Comparison of ENCODE assay signal across 13 cellular contexts in genomic region chr5:73370620-73371583, GRCh38.
DNase-seq lines count a peak whose midpoint lies in the region; ATAC-seq and TF ChIP-seq lines count a peak whose summit lies in the region.
"Had no signal": no experiment of that assay in that cellular context is flagged by ENCODE, and none has a peak within 500 bp of the region (broad histone marks: within the 10 kb centered on the region; RNA-seq: fewer than 3 reads in every experiment).

No MANE protein-coding gene starts in this region.

- DNase-seq in AG08395 (ENCODE audit: low spot score) = peak; percentile 64
- peak; percentile 86 for DNase-seq in astrocyte of the hippocampus (ENCODE audit: low read depth, low spot score)
- DNase-seq in islet precursor cell = peak; percentile 96
- DNase-seq in activated CD4-positive, alpha-beta T cell treated with anti-CD3 and anti-CD28 coated beads, Interleukin-2, amount 10 ng/mL, durations not matched to agents 7 days and 5 days = no peak
- DNase-seq in activated CD4-positive, alpha-beta memory T cell treated with anti-CD3 and anti-CD28 coated beads, Interleukin-2, amount 10 ng/mL, durations not matched to agents 7 days and 5 days = no peak
- no peak for DNase-seq in erythroblast (lab: John Stamatoyannopoulos, UW)
- DNase-seq: activated T-cell treated with anti-CD3 and anti-CD28 coated beads, Interleukin-2, amount 50 U/mL, for 24 hours; cortex of kidney; left cardiac atrium; stimulated activated naive CD8-positive, alpha-beta T cell treated with anti-CD3 and anti-CD28 coated beads, Interleukin-15, amount 100 ng/mL, for 72 hours; T-helper 1 cell had no signal

- H3K9ac ChIP-seq in HUES6 (ENCODE audit: low read length) = peak overlapping the region; percentile 33

- no peaks in the 10 kb centered on the region for H3K36me3 ChIP-seq in HUES6 (ENCODE audit: control insufficient read depth, insufficient read depth, low read length)

- H3K27me3 Mint-ChIP-seq in activated CD4-positive, alpha-beta T cell treated with anti-CD3 and anti-CD28 coated beads, Interleukin-2, amount 10 ng/mL, durations not matched to agents 7 days and 5 days = peaks cover 50% of the 10 kb centered on the region
- peaks cover 27% of the 10 kb centered on the region for H3K27me3 Mint-ChIP-seq in activated CD4-positive, alpha-beta memory T cell treated with anti-CD3 and anti-CD28 coated beads, Interleukin-2, amount 10 ng/mL, durations not matched to agents 7 days and 5 days

- no peak for TF ChIP-seq POLR2A in erythroblast (IDR thresholded peaks at IDR 0.05; ENCODE audit: low read length)

- H3K9me3 Mint-ChIP-seq in activated CD4-positive, alpha-beta T cell treated with anti-CD3 and anti-CD28 coated beads, Interleukin-2, amount 10 ng/mL, durations not matched to agents 7 days and 5 days = no peaks in the 10 kb centered on the region
- H3K9me3 Mint-ChIP-seq in activated CD4-positive, alpha-beta memory T cell treated with anti-CD3 and anti-CD28 coated beads, Interleukin-2, amount 10 ng/mL, durations not matched to agents 7 days and 5 days = no peaks in the 10 kb centered on the region
- H3K9me3 Mint-ChIP-seq: activated T-cell treated with anti-CD3 and anti-CD28 coated beads, Interleukin-2, amount 50 U/mL, for 24 hours; stimulated activated naive CD8-positive, alpha-beta T cell treated with anti-CD3 and anti-CD28 coated beads, Interleukin-15, amount 100 ng/mL, for 72 hours had no signal

- no peaks in the 10 kb centered on the region for H3K27me3 ChIP-seq in HUES6 (ENCODE audit: control insufficient read depth, insufficient read depth, low read length)

- ATAC-seq in GM19035 (IDR thresholded peaks at IDR 0.05; ENCODE audit: unreplicated experiment) = no peak
- ATAC-seq: left cardiac atrium; stimulated activated naive CD8-positive, alpha-beta T cell treated with anti-CD3 and anti-CD28 coated beads, Interleukin-15, amount 100 ng/mL, for 72 hours had no signal

- H3K27ac Mint-ChIP-seq in activated CD4-positive, alpha-beta T cell treated with anti-CD3 and anti-CD28 coated beads, Interleukin-2, amount 10 ng/mL, durations not matched to agents 7 days and 5 days = no peak overlapping the region
- H3K27ac Mint-ChIP-seq in activated CD4-positive, alpha-beta memory T cell treated with anti-CD3 and anti-CD28 coated beads, Interleukin-2, amount 10 ng/mL, durations not matched to agents 7 days and 5 days = no peak overlapping the region
- H3K27ac Mint-ChIP-seq: activated T-cell treated with anti-CD3 and anti-CD28 coated beads, Interleukin-2, amount 50 U/mL, for 24 hours; stimulated activated naive CD8-positive, alpha-beta T cell treated with anti-CD3 and anti-CD28 coated beads, Interleukin-15, amount 100 ng/mL, for 72 hours had no signal

- H3K4me3 Mint-ChIP-seq in activated CD4-positive, alpha-beta T cell treated with anti-CD3 and anti-CD28 coated beads, Interleukin-2, amount 10 ng/mL, durations not matched to agents 7 days and 5 days = no peak overlapping the region
- no peak overlapping the region for H3K4me3 Mint-ChIP-seq in activated CD4-positive, alpha-beta memory T cell treated with anti-CD3 and anti-CD28 coated beads, Interleukin-2, amount 10 ng/mL, durations not matched to agents 7 days and 5 days
- H3K4me3 Mint-ChIP-seq: activated T-cell treated with anti-CD3 and anti-CD28 coated beads, Interleukin-2, amount 50 U/mL, for 24 hours; stimulated activated naive CD8-positive, alpha-beta T cell treated with anti-CD3 and anti-CD28 coated beads, Interleukin-15, amount 100 ng/mL, for 72 hours had no signal

- no peak overlapping the region for H3K4me3 ChIP-seq in HUES6 (ENCODE audit: low read depth, low read length)

- CTCF ChIA-PET in activated CD4-positive, alpha-beta T cell treated with anti-CD3 and anti-CD28 coated beads, Interleukin-2, amount 10 ng/mL, durations not matched to agents 7 days and 5 days (lab: Charles Lee) = no interaction called here
- CTCF ChIA-PET in activated CD4-positive, alpha-beta memory T cell treated with anti-CD3 and anti-CD28 coated beads, Interleukin-2, amount 10 ng/mL, durations not matched to agents 7 days and 5 days (lab: Charles Lee) = no interaction called here

- H3K4me1 ChIP-seq in HUES6 (ENCODE audit: control insufficient read depth, insufficient read depth, low read length) = peaks cover 32% of the 10 kb centered on the region

- H3K27ac ChIP-seq in HUES6 (ENCODE audit: low read depth, low read length) = no peak overlapping the region; the same call in 1 of the 2 replicates

- H3K4me1 Mint-ChIP-seq in activated CD4-positive, alpha-beta T cell treated with anti-CD3 and anti-CD28 coated beads, Interleukin-2, amount 10 ng/mL, durations not matched to agents 7 days and 5 days = no peaks in the 10 kb centered on the region
- no peaks in the 10 kb centered on the region for H3K4me1 Mint-ChIP-seq in activated CD4-positive, alpha-beta memory T cell treated with anti-CD3 and anti-CD28 coated beads, Interleukin-2, amount 10 ng/mL, durations not matched to agents 7 days and 5 days
- H3K4me1 Mint-ChIP-seq: stimulated activated naive CD8-positive, alpha-beta T cell treated with anti-CD3 and anti-CD28 coated beads, Interleukin-15, amount 100 ng/mL, for 72 hours had no signal

- no peaks in the 10 kb centered on the region for H3K36me3 Mint-ChIP-seq in activated CD4-positive, alpha-beta T cell treated with anti-CD3 and anti-CD28 coated beads, Interleukin-2, amount 10 ng/mL, durations not matched to agents 7 days and 5 days (ENCODE audit: low read depth)
- no peaks in the 10 kb centered on the region for H3K36me3 Mint-ChIP-seq in activated CD4-positive, alpha-beta memory T cell treated with anti-CD3 and anti-CD28 coated beads, Interleukin-2, amount 10 ng/mL, durations not matched to agents 7 days and 5 days (ENCODE audit: low read depth)

- no peaks in the 10 kb centered on the region for H3K9me3 ChIP-seq in HUES6 (ENCODE audit: control insufficient read depth, insufficient read depth, low read depth, low read length)

- POLR2A ChIA-PET in activated CD4-positive, alpha-beta T cell treated with anti-CD3 and anti-CD28 coated beads, Interleukin-2, amount 10 ng/mL, durations not matched to agents 7 days and 5 days (lab: Charles Lee) = no interaction called here
- POLR2A ChIA-PET in activated CD4-positive, alpha-beta memory T cell treated with anti-CD3 and anti-CD28 coated beads, Interleukin-2, amount 10 ng/mL, durations not matched to agents 7 days and 5 days (lab: Charles Lee) = no interaction called here

Comparison
In these comparisons a context has a peak if more than half of its experiments do, and no peak if none do; other contexts are left out.
1. DNase-seq: peak in AG08395 (single experiment), astrocyte of the hippocampus (single experiment) and islet precursor cell (single experiment); none in activated CD4-positive, alpha-beta T cell treated with anti-CD3 and anti-CD28 coated beads, Interleukin-2, amount 10 ng/mL, durations not matched to agents 7 days and 5 days (single experiment), activated CD4-positive, alpha-beta memory T cell treated with anti-CD3 and anti-CD28 coated beads, Interleukin-2, amount 10 ng/mL, durations not matched to agents 7 days and 5 days (single experiment) and erythroblast (0 of 2).